ENCODE assay signal across 36 cellular contexts in the genomic region with DNA sequence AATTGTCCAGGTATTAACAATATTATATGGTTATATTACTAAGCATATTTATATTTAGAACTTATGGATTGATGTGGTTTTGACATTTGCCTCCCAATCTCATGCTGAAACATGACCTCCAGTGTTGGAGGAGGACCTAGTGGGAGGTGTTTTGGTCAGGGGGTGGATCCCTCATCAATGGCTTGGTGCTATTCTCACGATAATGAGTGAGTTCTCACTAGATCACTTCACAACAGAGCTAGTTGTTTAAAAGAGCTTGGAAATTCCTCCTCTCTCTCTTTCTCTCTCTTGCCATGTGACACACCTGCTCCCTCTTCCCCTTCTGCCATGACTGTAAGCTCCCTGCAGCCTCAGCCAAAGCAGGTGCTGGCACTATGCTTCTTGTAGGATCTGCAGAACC. TPM values are rescaled to one million over a fixed set of nuclear protein-coding genes. Genes with fewer than 3 reads are reported as not detected.
"Had no signal": no experiment of that assay in that cellular context is flagged by ENCODE, and none has a peak within 500 bp of the region (broad histone marks: within the 10 kb centered on the region; RNA-seq: fewer than 3 reads in every experiment).

No MANE protein-coding gene starts in this region.

- H3K27me3 ChIP-seq: adrenal gland, body of pancreas, brain microvascular endothelial cell, breast epithelium had no signal

- ATAC-seq: activated CD4-positive, alpha-beta T cell treated with anti-CD3 and anti-CD28 coated beads for 36 hours; activated CD4-positive, CD25-positive, alpha-beta regulatory T cell treated with anti-CD3 and anti-CD28 coated beads, Interleukin-2, amount 50 U/mL, for 24 hours; activated CD8-positive, alpha-beta memory T cell treated with anti-CD3 and anti-CD28 coated beads, Interleukin-2, amount 10 ng/mL, durations not matched to agents 7 days and 5 days; activated CD8-positive, alpha-beta T cell treated with anti-CD3 and anti-CD28 coated beads, Interleukin-2, amount 10 ng/mL, durations not matched to agents 7 days and 5 days; activated naive CD4-positive, alpha-beta T cell treated with anti-CD3 and anti-CD28 coated beads, Interleukin-2, amount 50 U/mL, for 72 hours; body of pancreas had no signal

- H3K9me3 ChIP-seq: adrenal gland, body of pancreas, breast epithelium had no signal

- H3K36me3 ChIP-seq: adrenal gland, brain microvascular endothelial cell, breast epithelium had no signal

- H3K4me3 Mint-ChIP-seq: activated CD4-positive, alpha-beta memory T cell treated with anti-CD3 and anti-CD28 coated beads, Interleukin-2, amount 10 ng/mL, durations not matched to agents 7 days and 5 days; activated CD4-positive, alpha-beta T cell treated with anti-CD3 and anti-CD28 coated beads for 36 hours; activated CD4-positive, alpha-beta T cell treated with anti-CD3 and anti-CD28 coated beads, Interleukin-2, amount 10 ng/mL, durations not matched to agents 7 days and 5 days; activated CD8-positive, alpha-beta memory T cell treated with anti-CD3 and anti-CD28 coated beads, Interleukin-2, amount 10 ng/mL, durations not matched to agents 7 days and 5 days; activated CD8-positive, alpha-beta T cell treated with anti-CD3 and anti-CD28 coated beads, Interleukin-2, amount 10 ng/mL, durations not matched to agents 7 days and 5 days; activated naive CD8-positive, alpha-beta T cell treated with anti-CD3 and anti-CD28 coated beads for 36 hours; activated T-cell treated with anti-CD3 and anti-CD28 coated beads, Interleukin-2, amount 50 U/mL, for 24 hours; T-helper 1 cell treated with Interleukin-12 subunit alpha and Interleukin-12 subunit beta and Interleukin-4 antibody, amounts not matched to agents 30 μg/mL and 1 μg/mL, for 36 hours; T-helper 2 cell treated with Interferon-gamma antibody and Interleukin-4, amounts not matched to agents 5 μg/mL and 100 μg/mL, for 36 hours had no signal

- H3K9me3 Mint-ChIP-seq: activated CD4-positive, alpha-beta memory T cell treated with anti-CD3 and anti-CD28 coated beads, Interleukin-2, amount 10 ng/mL, durations not matched to agents 7 days and 5 days; activated CD4-positive, alpha-beta T cell treated with anti-CD3 and anti-CD28 coated beads, Interleukin-2, amount 10 ng/mL, durations not matched to agents 7 days and 5 days; activated T-cell treated with anti-CD3 and anti-CD28 coated beads, Interleukin-2, amount 50 U/mL, for 24 hours; activated T-helper 2 cell treated with anti-CD3 and anti-CD28 coated beads, Interferon-gamma antibody, Interleukin-2, Interleukin-4, amounts not matched to agents 10 μg/mL and 5 μg/mL and 100 μg/mL, durations not matched to agents 14 hours and 24 hours and 36 hours; T-helper 1 cell treated with Interleukin-12 subunit alpha and Interleukin-12 subunit beta and Interleukin-4 antibody, amounts not matched to agents 30 μg/mL and 1 μg/mL, for 36 hours; T-helper 2 cell treated with Interferon-gamma antibody and Interleukin-4, amounts not matched to agents 5 μg/mL and 100 μg/mL, for 36 hours had no signal

- H3K36me3 Mint-ChIP-seq: activated CD8-positive, alpha-beta memory T cell treated with anti-CD3 and anti-CD28 coated beads, Interleukin-2, amount 10 ng/mL, durations not matched to agents 7 days and 5 days; activated naive CD4-positive, alpha-beta T cell treated with anti-CD3 and anti-CD28 coated beads, Interleukin-2, amount 50 U/mL, for 72 hours; activated naive CD8-positive, alpha-beta T cell treated with anti-CD3 and anti-CD28 coated beads for 36 hours had no signal

- H3K27me3 Mint-ChIP-seq: activated CD4-positive, alpha-beta memory T cell treated with anti-CD3 and anti-CD28 coated beads, Interleukin-2, amount 10 ng/mL, durations not matched to agents 7 days and 5 days; activated CD4-positive, alpha-beta T cell treated with anti-CD3 and anti-CD28 coated beads, Interleukin-2, amount 10 ng/mL, durations not matched to agents 7 days and 5 days; activated CD8-positive, alpha-beta memory T cell treated with anti-CD3 and anti-CD28 coated beads, Interleukin-2, amount 10 ng/mL, durations not matched to agents 7 days and 5 days; activated naive CD8-positive, alpha-beta T cell treated with anti-CD3 and anti-CD28 coated beads for 36 hours; activated T-cell treated with anti-CD3 and anti-CD28 coated beads, Interleukin-2, amount 50 U/mL, for 24 hours had no signal

- H3K4me3 ChIP-seq: adrenal gland, body of pancreas, breast epithelium had no signal

- FAIRE-seq: astrocyte, TTC549 had no signal

- H3K4me1 Mint-ChIP-seq: activated CD4-positive, alpha-beta memory T cell treated with anti-CD3 and anti-CD28 coated beads, Interleukin-2, amount 10 ng/mL, durations not matched to agents 7 days and 5 days; activated CD4-positive, alpha-beta T cell treated with anti-CD3 and anti-CD28 coated beads for 36 hours; activated CD4-positive, alpha-beta T cell treated with anti-CD3 and anti-CD28 coated beads, Interleukin-2, amount 10 ng/mL, durations not matched to agents 7 days and 5 days; activated CD8-positive, alpha-beta memory T cell treated with anti-CD3 and anti-CD28 coated beads, Interleukin-2, amount 10 ng/mL, durations not matched to agents 7 days and 5 days; activated naive CD8-positive, alpha-beta T cell treated with anti-CD3 and anti-CD28 coated beads for 36 hours had no signal

- DNase-seq: activated CD4-positive, alpha-beta memory T cell treated with anti-CD3 and anti-CD28 coated beads, Interleukin-2, amount 10 ng/mL, durations not matched to agents 7 days and 5 days; activated CD4-positive, alpha-beta T cell treated with anti-CD3 and anti-CD28 coated beads for 1 hour; activated CD4-positive, alpha-beta T cell treated with anti-CD3 and anti-CD28 coated beads for 36 hours; activated CD4-positive, alpha-beta T cell treated with anti-CD3 and anti-CD28 coated beads for 48 hours; activated CD4-positive, alpha-beta T cell treated with anti-CD3 and anti-CD28 coated beads, Interleukin-2, amount 10 ng/mL, durations not matched to agents 7 days and 5 days; activated CD4-positive, alpha-beta T cell treated with anti-CD3 and anti-CD28 coated beads, Interleukin-2, amount 50 U/mL, for 48 hours; activated CD4-positive, CD25-positive, alpha-beta regulatory T cell; activated CD8-positive, alpha-beta memory T cell treated with anti-CD3 and anti-CD28 coated beads for 24 hours; activated CD8-positive, alpha-beta memory T cell treated with anti-CD3 and anti-CD28 coated beads, Interleukin-2, amount 10 ng/mL, durations not matched to agents 7 days and 5 days; activated CD8-positive, alpha-beta memory T cell treated with anti-CD3 and anti-CD28 coated beads, Interleukin-2, amount 50 U/mL, for 48 hours; activated CD8-positive, alpha-beta T cell treated with anti-CD3 and anti-CD28 coated beads, Interleukin-2, amount 10 ng/mL, durations not matched to agents 7 days and 5 days; activated effector memory CD4-positive, alpha-beta T cell treated with Interleukin-2 at 50 U/mL for 16 hours; activated gamma-delta T cell; activated naive CD4-positive, alpha-beta T cell treated with anti-CD3 and anti-CD28 coated beads, Interleukin-2, amount 50 U/mL, for 16 hours; activated naive CD4-positive, alpha-beta T cell treated with Interleukin-2 at 50 U/mL for 16 hours; activated naive CD8-positive, alpha-beta T cell treated with anti-CD3 and anti-CD28 coated beads for 36 hours; activated T-cell treated with anti-CD3 and anti-CD28 coated beads, Interleukin-2, amount 50 U/mL, for 24 hours; activated T-cell treated with anti-CD3 and anti-CD28 coated beads, Interleukin-2, amount 50 U/mL, for 48 hours; adrenal gland; amniotic stem cell; aorta; body of pancreas; brain microvascular endothelial cell; central memory CD4-positive, alpha-beta T cell; T-helper 1 cell; T-helper 2 cell; T-helper 9 cell had no signal

- H3K27ac ChIP-seq: adrenal gland, body of pancreas, brain microvascular endothelial cell, breast epithelium, VCaP had no signal

- H3K27ac Mint-ChIP-seq: activated CD4-positive, alpha-beta memory T cell treated with anti-CD3 and anti-CD28 coated beads, Interleukin-2, amount 10 ng/mL, durations not matched to agents 7 days and 5 days; activated CD4-positive, alpha-beta T cell treated with anti-CD3 and anti-CD28 coated beads for 36 hours; activated CD4-positive, alpha-beta T cell treated with anti-CD3 and anti-CD28 coated beads, Interleukin-2, amount 10 ng/mL, durations not matched to agents 7 days and 5 days; activated CD8-positive, alpha-beta memory T cell treated with anti-CD3 and anti-CD28 coated beads, Interleukin-2, amount 10 ng/mL, durations not matched to agents 7 days and 5 days; activated CD8-positive, alpha-beta T cell treated with anti-CD3 and anti-CD28 coated beads, Interleukin-2, amount 10 ng/mL, durations not matched to agents 7 days and 5 days; activated naive CD4-positive, alpha-beta T cell treated with anti-CD3 and anti-CD28 coated beads, Interleukin-2, amount 50 U/mL, for 72 hours; activated naive CD8-positive, alpha-beta T cell treated with anti-CD3 and anti-CD28 coated beads for 36 hours; activated T-cell treated with anti-CD3 and anti-CD28 coated beads, Interleukin-2, amount 50 U/mL, for 24 hours; activated T-helper 2 cell treated with anti-CD3 and anti-CD28 coated beads, Interferon-gamma antibody, Interleukin-2, Interleukin-4, amounts not matched to agents 10 μg/mL and 5 μg/mL and 100 μg/mL, durations not matched to agents 14 hours and 24 hours and 36 hours; T-helper 1 cell treated with Interleukin-12 subunit alpha and Interleukin-12 subunit beta and Interleukin-4 antibody, amounts not matched to agents 30 μg/mL and 1 μg/mL, for 36 hours; T-helper 2 cell treated with Interferon-gamma antibody and Interleukin-4, amounts not matched to agents 5 μg/mL and 100 μg/mL, for 36 hours had no signal

- H3K4me1 ChIP-seq: adrenal gland, body of pancreas, breast epithelium had no signal

RNA-seq across cellular contexts. Expression of gene TFEC, which starts 19.0 kb away (rescaled TPM):
- total RNA-seq: activated CD4-positive, alpha-beta T cell treated with anti-CD3 and anti-CD28 coated beads for 36 hours; activated naive CD4-positive, alpha-beta T cell treated with anti-CD3 and anti-CD28 coated beads, Interleukin-2, amount 50 U/mL, for 72 hours; activated T-helper 2 cell treated with anti-CD3 and anti-CD28 coated beads, Interferon-gamma antibody, Interleukin-2, Interleukin-4, amounts not matched to agents 10 μg/mL and 5 μg/mL and 100 μg/mL, durations not matched to agents 14 hours and 24 hours and 36 hours had no signal
